ENCODE assay signal across 26 cellular contexts in genomic region chrX:39509157-39509556, GRCh38.
"Had no signal": no experiment of that assay in that cellular context is flagged by ENCODE, and none has a peak within 500 bp of the region (broad histone marks: within the 10 kb centered on the region; RNA-seq: fewer than 3 reads in every experiment).

No MANE protein-coding gene starts in this region.

- H3K27me3 Mint-ChIP-seq: naive B cell had no signal

- H3K36me3 Mint-ChIP-seq: immature natural killer cell, mesothelial cell of epicardium had no signal

- H3K9me3 ChIP-seq: lower lobe of right lung, mucosa of descending colon had no signal

- H3K36me3 ChIP-seq: esophagus squamous epithelium, gastrocnemius medialis, heart left ventricle, left lung, lower lobe of right lung had no signal

- H3K27ac ChIP-seq: coronary artery, dorsolateral prefrontal cortex, epithelial cell of prostate, esophagus squamous epithelium, gastrocnemius medialis, heart left ventricle, hepatocyte, left lung, lower lobe of right lung had no signal

- H3K4me3 ChIP-seq: coronary artery, dorsolateral prefrontal cortex, esophagus squamous epithelium, gastrocnemius medialis, heart left ventricle, hepatocyte, left lung, lower lobe of right lung, mucosa of descending colon had no signal

- H3K4me3 Mint-ChIP-seq: immature natural killer cell, mesothelial cell of epicardium had no signal

- H2AFZ ChIP-seq: hepatocyte had no signal

- H3K27ac Mint-ChIP-seq: immature natural killer cell, mesothelial cell of epicardium had no signal

- H3K4me2 ChIP-seq: hepatocyte had no signal

- FAIRE-seq: colon, endometrium had no signal

- H3K4me1 ChIP-seq: esophagus squamous epithelium, gastrocnemius medialis, heart left ventricle, left lung, lower lobe of right lung had no signal

- H3K79me2 ChIP-seq: hepatocyte had no signal

- DNase-seq: dermis blood vessel endothelial cell; dorsolateral prefrontal cortex; effector CD4-positive, alpha-beta T cell; effector memory CD4-positive, alpha-beta T cell; erythroblast; esophagus squamous epithelium; foreskin fibroblast; gastrocnemius medialis; heart left ventricle; hypothalamus; immature natural killer cell; islet precursor cell; left cardiac atrium; left lung; left ventricle myocardium superior; lower lobe of right lung; mesenchymal stem cell; mucosa of descending colon; naive B cell had no signal

- H3K4me1 Mint-ChIP-seq: immature natural killer cell had no signal

- H3K27me3 ChIP-seq: esophagus squamous epithelium, gastrocnemius medialis, hepatocyte, left lung had no signal

- ATAC-seq: esophagus mucosa, gastrocnemius medialis, heart left ventricle, left cardiac atrium, left lung, left ventricle myocardium superior, lower lobe of right lung, mucosa of descending colon had no signal
